ENCODE assay signal across 20 cellular contexts in the genomic region with DNA sequence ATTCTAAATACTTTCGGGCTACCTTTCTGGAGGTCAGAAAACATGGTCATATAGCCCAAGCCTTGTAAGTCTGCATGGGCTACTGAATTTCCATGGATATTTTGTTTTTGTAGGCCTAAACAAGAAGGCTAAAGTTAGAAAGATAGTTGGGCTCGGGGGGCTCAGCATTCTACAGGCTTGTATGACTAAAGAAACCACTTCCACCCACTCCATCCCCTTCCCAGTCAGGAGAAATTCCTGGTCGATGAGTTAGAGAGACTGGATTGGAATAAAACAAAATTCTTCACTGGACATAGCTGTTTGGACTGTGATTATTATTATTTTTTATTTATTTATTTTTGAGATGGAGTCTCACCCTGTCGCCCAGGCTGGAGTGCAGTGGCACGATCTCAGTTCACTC.
DNase-seq lines count a peak whose midpoint lies in the region; ATAC-seq and TF ChIP-seq lines count a peak whose summit lies in the region.
"Had no signal": no experiment of that assay in that cellular context is flagged by ENCODE, and none has a peak within 500 bp of the region (broad histone marks: within the 10 kb centered on the region; RNA-seq: fewer than 3 reads in every experiment).

No MANE protein-coding gene starts in this region.

- no peaks in the 10 kb centered on the region for H3K36me3 Mint-ChIP-seq in osteocyte (ENCODE audit: unreplicated experiment)

- no TSS peak for BruUV-seq in PC-3 (replicated peaks; lab: Mats Ljungman, UMichigan)

- H3F3A ChIP-seq in PC-3 (ENCODE audit: low read length, unreplicated experiment) = no peaks in the 10 kb centered on the region

- H3K4me3 ChIP-seq in PC-3 (ENCODE audit: low read length) (no peak overlapping the region), fibroblast of the aortic adventitia (ENCODE audit: low read depth, low read length) (no peak overlapping the region), skeletal muscle satellite cell (ENCODE audit: low read length) (no peak overlapping the region)
- H3K4me3 ChIP-seq: gastrocnemius medialis, MG63, ovary, right lobe of liver, SK-N-MC had no signal

- H4K20me1 ChIP-seq in PC-3 (ENCODE audit: low read length) = no peaks in the 10 kb centered on the region

- H3K9me3 ChIP-seq in PC-3 (ENCODE audit: low read length) (no peaks in the 10 kb centered on the region), skeletal muscle satellite cell (replicated peaks; ENCODE audit: low read length) (no peaks in the 10 kb centered on the region)
- H3K9me3 ChIP-seq: BE2C, gastrocnemius medialis, MG63, ovary, right lobe of liver had no signal

- no peaks in the 10 kb centered on the region for H3K9me2 ChIP-seq in PC-3 (replicated peaks; ENCODE audit: low read length)

- no peak for ATAC-seq in PC-3
- ATAC-seq: gastrocnemius medialis, Panc1 had no signal

- peaks cover 34% of the 10 kb centered on the region for H3K4me1 ChIP-seq in PC-3 (ENCODE audit: insufficient read depth, low read length)
- H3K4me1 ChIP-seq in skeletal muscle satellite cell (ENCODE audit: control insufficient read depth, insufficient read depth, low read length) = peaks cover 19% of the 10 kb centered on the region
- H3K4me1 ChIP-seq: right lobe of liver had no signal

- CTCF ChIA-PET in PC-3 (lab: Charles Lee) = no interaction called here

- H2AFZ ChIP-seq in PC-3 (ENCODE audit: low read length) = no peak overlapping the region

- H3K36me3 ChIP-seq in PC-3 (ENCODE audit: low read depth, low read length) (no peaks in the 10 kb centered on the region), skeletal muscle satellite cell (ENCODE audit: insufficient read depth, low read length) (no peaks in the 10 kb centered on the region)
- H3K36me3 ChIP-seq: BE2C, gastrocnemius medialis, MG63, ovary, right lobe of liver had no signal

- H3K9ac ChIP-seq in PC-3 (ENCODE audit: low read length) = no peak overlapping the region
- H3K9ac ChIP-seq in skeletal muscle satellite cell (ENCODE audit: low read depth, low read length) = peak overlapping the region; percentile 55

- DNase-seq in EL = peak; percentile 81
- DNase-seq in PC-3 = peak; percentile 18
- DNase-seq in fibroblast of the aortic adventitia (ENCODE audit: low read depth) = peak; percentile 20
- no peak for DNase-seq in NCI-H1092 treated with DMSO at 0.1 percent for 48 hours (lab: John Stamatoyannopoulos, UW)
- DNase-seq in activated CD8-positive, alpha-beta memory T cell treated with anti-CD3 and anti-CD28 coated beads for 24 hours = no peak
- no peak for DNase-seq in SHP77 (lab: John Stamatoyannopoulos, UW)
- DNase-seq in osteocyte (ENCODE audit: extremely low spot score, unreplicated experiment) = no peak
- DNase-seq: activated CD4-positive, CD25-positive, alpha-beta regulatory T cell treated with anti-CD3 and anti-CD28 coated beads, Interleukin-2, amount 50 U/mL, for 72 hours; activated gamma-delta T cell; anterior cingulate cortex; BE2C; gastrocnemius medialis; MG63; NCI-H1694; ovary; stimulated activated CD4-positive, alpha-beta T cell treated with anti-CD3 and anti-CD28 coated beads, Interleukin-4, amount 100 ng/mL, for 1 hour had no signal

- H3K27me3 ChIP-seq in PC-3 (ENCODE audit: low read length) (no peaks in the 10 kb centered on the region), skeletal muscle satellite cell (ENCODE audit: control insufficient read depth, insufficient read depth, low read length) (no peaks in the 10 kb centered on the region)
- H3K27me3 ChIP-seq: BE2C, gastrocnemius medialis, MG63, ovary, right lobe of liver had no signal

- no peak overlapping the region for H3K4me3 Mint-ChIP-seq in osteocyte (ENCODE audit: unreplicated experiment)

- POLR2A ChIA-PET in PC-3 (lab: Charles Lee; ENCODE audit: unreplicated experiment) = no interaction called here

- H3K27me3 Mint-ChIP-seq in osteocyte (ENCODE audit: unreplicated experiment) = no peaks in the 10 kb centered on the region

- no peak overlapping the region for H3K27ac ChIP-seq in PC-3 (ENCODE audit: low read length)
- H3K27ac ChIP-seq: gastrocnemius medialis, ovary, right lobe of liver, SK-N-MC had no signal

- intact Hi-C loops in PC-3 (cut with micrococcal nuclease) = no loop called here

- no peaks in the 10 kb centered on the region for H3K9me3 Mint-ChIP-seq in osteocyte (ENCODE audit: unreplicated experiment)

- TF ChIP-seq CTCF in PC-3 (conservative IDR thresholded peaks at IDR 0.05; ENCODE audit: low read depth, low read length) = no peak
- no peak for TF ChIP-seq CTCF in fibroblast of the aortic adventitia (IDR thresholded peaks at IDR 0.05; ENCODE audit: insufficient read depth, low read length)
- TF ChIP-seq CTCF in osteocyte (IDR thresholded peaks at IDR 0.05) = no peak

- H3K79me2 ChIP-seq in PC-3 (ENCODE audit: low read length) = no peaks in the 10 kb centered on the region

- H3K4me2 ChIP-seq in PC-3 (ENCODE audit: low read length) = no peak overlapping the region
- no peak overlapping the region for H3K4me2 ChIP-seq in skeletal muscle satellite cell (ENCODE audit: low read length)

- H3K4me1 Mint-ChIP-seq in osteocyte (ENCODE audit: unreplicated experiment) = peaks cover 23% of the 10 kb centered on the region

- H3K27ac Mint-ChIP-seq in osteocyte (ENCODE audit: unreplicated experiment) = no peak overlapping the region

Comparison
In these comparisons a context has a peak if more than half of its experiments do, and no peak if none do; other contexts are left out.
1. DNase-seq: peak in EL (single experiment), PC-3 (single experiment) and fibroblast of the aortic adventitia (single experiment); none in NCI-H1092 treated with DMSO at 0.1 percent for 48 hours (single experiment), activated CD8-positive, alpha-beta memory T cell treated with anti-CD3 and anti-CD28 coated beads for 24 hours (single experiment), SHP77 (0 of 2) and osteocyte (single experiment).